In the genomic region with DNA sequence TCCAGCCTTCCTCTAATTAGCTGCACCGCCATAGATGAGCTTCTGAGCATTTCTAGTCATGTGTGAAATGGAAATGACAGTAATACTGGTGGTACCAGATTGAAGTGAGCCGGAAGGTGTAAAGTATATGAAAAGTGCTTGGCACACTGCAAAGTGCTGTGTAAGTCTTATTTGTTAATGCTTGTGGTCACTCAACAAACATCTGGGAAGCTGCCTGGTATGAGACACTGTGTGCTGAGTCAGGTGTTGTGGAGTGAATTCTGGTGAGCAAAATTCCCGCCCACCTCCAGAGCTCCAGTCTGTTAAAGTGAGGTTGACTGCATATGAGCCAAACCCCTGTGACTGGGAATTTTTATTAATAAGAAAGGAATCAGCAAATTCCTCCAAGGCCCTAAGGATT, we compare ENCODE assay signal across 10 cellular contexts. TPM values are rescaled to one million over a fixed set of nuclear protein-coding genes. Genes with fewer than 3 reads are reported as not detected.
A peak's percentile ranks its signal among the peaks of the same experiment; 100 is the strongest.
DNase-seq lines count a peak whose midpoint lies in the region; ATAC-seq and TF ChIP-seq lines count a peak whose summit lies in the region.
"Had no signal": no experiment of that assay in that cellular context is flagged by ENCODE, and none has a peak within 500 bp of the region (broad histone marks: within the 10 kb centered on the region; RNA-seq: fewer than 3 reads in every experiment).

No MANE protein-coding gene starts in this region.

- TF ChIP-seq CTCF in esophagus muscularis mucosa (IDR thresholded peaks at IDR 0.05) (no peak), Peyer's patch (IDR thresholded peaks at IDR 0.05) (no peak)

- H3K4me3 ChIP-seq in esophagus muscularis mucosa = peak overlapping the region in 1 of 4 donors; percentile 6
- H3K4me3 ChIP-seq in Peyer's patch = no peak overlapping the region

- peaks cover 30 to 100% (median 97%) of the 10 kb centered on the region in 4 donors for H3K4me1 ChIP-seq in esophagus muscularis mucosa
- peaks cover 0 to 10% (median 0%) of the 10 kb centered on the region in 4 donors for H3K4me1 ChIP-seq in Peyer's patch
- H3K4me1 ChIP-seq: BE2C had no signal

- ATAC-seq in GM18870 (IDR thresholded peaks at IDR 0.05; ENCODE audit: unreplicated experiment) (no peak), HG03175 (IDR thresholded peaks at IDR 0.05; ENCODE audit: unreplicated experiment) (no peak)

- H3K9me3 ChIP-seq in esophagus muscularis mucosa = no peaks in the 10 kb centered on the region
- H3K9me3 ChIP-seq in Peyer's patch = no peaks in the 10 kb centered on the region
- H3K9me3 ChIP-seq: BE2C had no signal

- TF ChIP-seq POLR2A in esophagus muscularis mucosa (IDR thresholded peaks at IDR 0.05; ENCODE audit: low read depth) (no peak), Peyer's patch (IDR thresholded peaks at IDR 0.05) (no peak)

- DNase-seq in EH (ENCODE audit: low read depth) (peak; percentile 67), RPMI7951 (ENCODE audit: low read depth) (peak; percentile 56), esophagus muscularis mucosa (ENCODE audit: extremely low spot score) (no peak), myocyte (ENCODE audit: low read depth) (peak; percentile 32), G401 (ENCODE audit: low spot score) (no peak), Peyer's patch (no peak)
- DNase-seq: activated CD4-positive, CD25-positive, alpha-beta regulatory T cell; BE2C had no signal

- WGBS in esophagus muscularis mucosa = 72% methylated on average over 3 of the region's 3 CpGs

- intact Hi-C loops in esophagus muscularis mucosa (cut with DNase I) = loop anchor here (10.0 kb wide), 1 partner anchor 260 kb away; no protein-coding TSS in a partner anchor

- TF ChIP-seq EP300 in esophagus muscularis mucosa (IDR thresholded peaks at IDR 0.05) = peak; percentile 36

- H3K27me3 ChIP-seq in esophagus muscularis mucosa (no peaks in the 10 kb centered on the region), Peyer's patch (no peaks in the 10 kb centered on the region)

- H3K27ac ChIP-seq in esophagus muscularis mucosa (replicated peaks in 1 of 4) (peak overlapping the region; percentile 58 to 97 (median 73)), Peyer's patch (peak overlapping the region in 1 of 4 donors; percentile 30)

- in situ Hi-C loops in G401 (cut with HindIII; ENCODE audit: low sequenced_read_pairs) = no loop called here

- H3K36me3 ChIP-seq in esophagus muscularis mucosa (no peaks in the 10 kb centered on the region), Peyer's patch (no peaks in the 10 kb centered on the region)
- H3K36me3 ChIP-seq: BE2C had no signal

RNA-seq across cellular contexts. Expression of gene DAAM2, which starts 12.5 kb away (rescaled TPM):
- 4.0 and 5.4 TPM in 2 replicates for total RNA-seq in RPMI7951 (2014; rRNA removed; shearing (Covaris generic))
- total RNA-seq in esophagus muscularis mucosa (100 to 1,000 TPM; 221 to 446 (median 392) TPM), myocyte (20.1 and 25.0 TPM in 2 replicates), Peyer's patch (100 to 1,000 TPM in 1 of 4 donors, 10 to 100 TPM in 2, 1 to 10 TPM in 1; 8.8 to 178 (median 22.5) TPM)
- 50.2 TPM for polyA plus RNA-seq in myocyte (2012)
- under 0.01 and 1.1 TPM in 2 replicates for total RNA-seq in G401 (2014; rRNA removed; shearing (Covaris generic))

Comparison
In these comparisons a context has a peak if more than half of its experiments do, and no peak if none do; other contexts are left out.
1. DNase-seq: peak in EH (single experiment), RPMI7951 (single experiment) and myocyte (single experiment); none in esophagus muscularis mucosa (single experiment), G401 (single experiment) and Peyer's patch (0 of 3).